In the genomic region with DNA sequence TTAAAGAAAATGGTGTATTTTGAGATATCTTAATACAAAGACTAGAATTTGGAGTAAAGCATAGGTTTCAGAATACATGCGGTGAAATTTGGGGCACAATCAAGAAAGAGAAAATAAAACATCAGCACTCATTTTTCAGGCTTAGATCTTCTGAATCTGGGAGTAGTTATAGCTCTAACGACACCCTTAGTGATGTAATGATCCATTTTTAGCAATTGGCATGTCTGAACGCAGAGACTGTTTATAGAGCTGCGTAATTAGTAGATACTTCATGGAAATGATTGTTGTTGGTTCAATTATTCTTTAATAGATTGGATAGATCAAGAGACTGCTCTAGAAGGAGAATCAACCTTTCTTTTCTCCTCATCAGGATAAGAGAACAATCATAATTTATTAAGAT, we compare ENCODE assay signal across 21 cellular contexts.
"Had no signal": no experiment of that assay in that cellular context is flagged by ENCODE, and none has a peak within 500 bp of the region (broad histone marks: within the 10 kb centered on the region; RNA-seq: fewer than 3 reads in every experiment).

No MANE protein-coding gene starts in this region.

- H3K4me3 ChIP-seq: K562 had no signal

- ATAC-seq: activated CD4-positive, CD25-positive, alpha-beta regulatory T cell treated with anti-CD3 and anti-CD28 coated beads, Interleukin-2, amount 50 U/mL, for 24 hours; activated CD8-positive, alpha-beta T cell treated with anti-CD3 and anti-CD28 coated beads for 36 hours; activated T-cell treated with anti-CD3 and anti-CD28 coated beads, Interleukin-2, amount 50 U/mL, for 72 hours; K562; PC-3 had no signal

- H3K27me3 ChIP-seq: brain microvascular endothelial cell had no signal

- FAIRE-seq: K562, RCC 7860 had no signal

- H3K36me3 ChIP-seq: brain microvascular endothelial cell had no signal

- DNase-seq: activated CD4-positive, alpha-beta T cell treated with anti-CD3 and anti-CD28 coated beads for 4 hours; activated CD8-positive, alpha-beta memory T cell treated with anti-CD3 and anti-CD28 coated beads, Interleukin-2, amount 50 U/mL, for 4 hours; activated CD8-positive, alpha-beta T cell treated with anti-CD3 and anti-CD28 coated beads for 36 hours; activated gamma-delta T cell treated with Interleukin-2 at 50 U/mL for 16 hours; activated naive CD4-positive, alpha-beta T cell treated with anti-CD3 and anti-CD28 coated beads, Interleukin-2, amount 10 ng/mL, durations not matched to agents 7 days and 5 days; activated naive CD8-positive, alpha-beta T cell treated with anti-CD3 and anti-CD28 coated beads for 36 hours; activated T-cell treated with anti-CD3 and anti-CD28 coated beads, Interleukin-2, amount 50 U/mL, for 72 hours; brain microvascular endothelial cell; Karpas-422; MM.1S; NCI-H1930; NCI-H2171; NCI-H2227 treated with DMSO at 0.1 percent for 48 hours; NCI-H446 treated with DMSO at 0.1 percent for 48 hours; NCI-H524 treated with DMSO at 0.1 percent for 48 hours; NCI-H82; PC-3; SHP77 had no signal

- H3K27ac ChIP-seq: brain microvascular endothelial cell had no signal
